ENCODE assay signal across 10 cellular contexts in the genomic region with DNA sequence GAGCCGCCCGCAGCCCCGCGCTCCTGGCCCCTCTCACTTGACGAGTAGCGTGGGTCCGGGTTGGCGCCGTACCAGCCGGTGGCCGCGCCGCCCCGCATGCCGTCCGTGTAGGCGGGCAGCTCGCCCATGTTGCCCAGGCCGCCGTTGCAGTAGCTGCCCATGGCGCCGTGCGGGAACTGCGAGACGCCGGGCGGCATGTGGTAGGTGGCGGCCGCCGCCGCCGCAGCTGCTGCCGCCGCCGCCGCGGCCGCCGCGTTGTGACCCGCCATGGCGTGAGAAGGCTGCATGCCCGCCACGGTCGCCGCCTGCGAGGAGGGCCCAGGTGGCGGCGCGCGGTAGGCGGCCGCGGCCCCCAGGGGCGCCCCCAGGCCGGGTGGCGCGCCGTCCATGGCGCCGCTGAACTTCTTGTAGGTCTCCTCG. TPM values are rescaled to one million over a fixed set of nuclear protein-coding genes. Genes with fewer than 3 reads are reported as not detected.
DNase-seq lines count a peak whose midpoint lies in the region; ATAC-seq lines count a peak whose summit lies in the region.
"Had no signal": no experiment of that assay in that cellular context is flagged by ENCODE, and none has a peak within 500 bp of the region (broad histone marks: within the 10 kb centered on the region; RNA-seq: fewer than 3 reads in every experiment).

No MANE protein-coding gene starts in this region.

- no peak overlapping the region for H3K4me3 Mint-ChIP-seq in activated CD8-positive, alpha-beta T cell treated with anti-CD3 and anti-CD28 coated beads, Interleukin-2, amount 10 ng/mL, durations not matched to agents 7 days and 5 days

- peaks cover 28% of the 10 kb centered on the region for H3K4me1 Mint-ChIP-seq in activated CD8-positive, alpha-beta T cell treated with anti-CD3 and anti-CD28 coated beads, Interleukin-2, amount 10 ng/mL, durations not matched to agents 7 days and 5 days (ENCODE audit: low read depth)

- no peaks in the 10 kb centered on the region for H3K9me3 Mint-ChIP-seq in activated CD8-positive, alpha-beta T cell treated with anti-CD3 and anti-CD28 coated beads, Interleukin-2, amount 10 ng/mL, durations not matched to agents 7 days and 5 days (ENCODE audit: insufficient read depth)

- ATAC-seq in activated CD8-positive, alpha-beta T cell treated with anti-CD3 and anti-CD28 coated beads, Interleukin-2, amount 10 ng/mL, durations not matched to agents 7 days and 5 days, result peak; percentile 25
- no peak for ATAC-seq in GM19023 (IDR thresholded peaks at IDR 0.05; ENCODE audit: unreplicated experiment)
- no peak for ATAC-seq in HG02970 (IDR thresholded peaks at IDR 0.05; ENCODE audit: low FRiP score, unreplicated experiment)

- POLR2A ChIA-PET in activated CD8-positive, alpha-beta T cell treated with anti-CD3 and anti-CD28 coated beads, Interleukin-2, amount 10 ng/mL, durations not matched to agents 7 days and 5 days (lab: Charles Lee), result no interaction called here

- H3K36me3 Mint-ChIP-seq in activated CD8-positive, alpha-beta T cell treated with anti-CD3 and anti-CD28 coated beads, Interleukin-2, amount 10 ng/mL, durations not matched to agents 7 days and 5 days (ENCODE audit: low read depth), result peaks cover 4% of the 10 kb centered on the region

- CTCF ChIA-PET in activated CD8-positive, alpha-beta T cell treated with anti-CD3 and anti-CD28 coated beads, Interleukin-2, amount 10 ng/mL, durations not matched to agents 7 days and 5 days (lab: Charles Lee), result no interaction called here

- peaks cover 63% of the 10 kb centered on the region for H3K27me3 Mint-ChIP-seq in activated CD8-positive, alpha-beta T cell treated with anti-CD3 and anti-CD28 coated beads, Interleukin-2, amount 10 ng/mL, durations not matched to agents 7 days and 5 days (ENCODE audit: low read depth)

- no peak overlapping the region for H3K27ac Mint-ChIP-seq in activated CD8-positive, alpha-beta T cell treated with anti-CD3 and anti-CD28 coated beads, Interleukin-2, amount 10 ng/mL, durations not matched to agents 7 days and 5 days

- DNase-seq in AG20443 (ENCODE audit: low spot score) (peak; percentile 35), GM19238 (ENCODE audit: insufficient read length, low spot score) (peak; percentile 7), iPS-NIHi7 (ENCODE audit: extremely low spot score) (peak; percentile 12), NAMALWA (ENCODE audit: low spot score) (no peak), NCI-H2196 treated with DMSO at 0.1 percent for 48 hours (lab: John Stamatoyannopoulos, UW; ENCODE audit: unreplicated experiment) (no peak)
- no peak for DNase-seq in activated CD8-positive, alpha-beta T cell treated with anti-CD3 and anti-CD28 coated beads, Interleukin-2, amount 10 ng/mL, durations not matched to agents 7 days and 5 days
- DNase-seq: GF-D8, uterus had no signal

RNA-seq across cellular contexts. Expression of gene NKX2-4, which starts 0.4 kb away (rescaled TPM):
- not detected for total RNA-seq in activated CD8-positive, alpha-beta T cell treated with anti-CD3 and anti-CD28 coated beads, Interleukin-2, amount 10 ng/mL, durations not matched to agents 7 days and 5 days
- total RNA-seq: uterus had no signal

Comparison
In these comparisons a context has a peak if more than half of its experiments do, and no peak if none do; other contexts are left out.
1. DNase-seq: peak in AG20443 (single experiment), GM19238 (single experiment) and iPS-NIHi7 (single experiment); none in activated CD8-positive, alpha-beta T cell treated with anti-CD3 and anti-CD28 coated beads, Interleukin-2, amount 10 ng/mL, durations not matched to agents 7 days and 5 days (single experiment), NAMALWA (single experiment) and NCI-H2196 treated with DMSO at 0.1 percent for 48 hours (single experiment).